20 cellular contexts compared by ENCODE assay signal in the genomic region with DNA sequence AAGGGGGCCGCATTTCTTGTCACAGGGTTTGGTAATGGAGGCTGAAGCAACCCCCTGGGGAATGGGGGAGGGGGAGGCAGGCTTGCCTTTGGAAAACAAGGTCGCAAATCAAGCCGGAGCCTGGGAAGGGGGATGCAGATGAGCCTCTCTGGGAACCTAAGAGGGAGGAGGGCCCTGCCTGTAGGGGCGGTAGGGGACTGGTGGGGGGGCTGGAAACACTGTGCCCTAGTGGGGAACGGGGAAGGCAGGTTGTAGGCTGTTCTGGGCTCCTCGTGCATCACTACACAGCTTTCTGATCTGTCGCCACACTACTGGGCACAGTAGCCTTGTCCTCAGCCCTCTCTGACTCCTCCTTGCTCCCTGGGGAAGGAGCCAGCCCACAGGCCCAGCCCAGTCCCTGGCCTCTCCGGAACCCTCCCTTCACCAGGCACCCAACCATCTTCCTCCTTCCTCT.
DNase-seq lines count a peak whose midpoint lies in the region; ATAC-seq and TF ChIP-seq lines count a peak whose summit lies in the region.
"Had no signal": no experiment of that assay in that cellular context is flagged by ENCODE, and none has a peak within 500 bp of the region (broad histone marks: within the 10 kb centered on the region; RNA-seq: fewer than 3 reads in every experiment).

No MANE protein-coding gene starts in this region.

- no peak for TF ChIP-seq CTCF in IMR-90 (conservative IDR thresholded peaks at IDR 0.05; ENCODE audit: low read depth, low read length)
- no peak for TF ChIP-seq CTCF in WTC11 (IDR thresholded peaks at IDR 0.05)
- no peak for TF ChIP-seq CTCF in stomach (IDR thresholded peaks at IDR 0.05)

- TF ChIP-seq POLR2A in IMR-90 (IDR thresholded peaks at IDR 0.05; ENCODE audit: low read depth, low read length) (no peak), stomach (IDR thresholded peaks at IDR 0.05) (no peak)

- H3K27me3 Mint-ChIP-seq in WTC11 (ENCODE audit: low read depth): peaks cover 2% of the 10 kb centered on the region; the same call in 1 of the 2 replicates

- H2AK5ac ChIP-seq in IMR-90 (ENCODE audit: low read depth, low read length) (no peak overlapping the region), mesendoderm (ENCODE audit: low read length) (no peak overlapping the region)

- H3K9ac ChIP-seq in IMR-90 (ENCODE audit: low read depth, low read length) (no peak overlapping the region), mesendoderm (ENCODE audit: low read length) (peak overlapping the region; percentile 14)

- H3K27ac Mint-ChIP-seq in WTC11: no peak overlapping the region
- H3K27ac Mint-ChIP-seq: activated naive CD8-positive, alpha-beta T cell treated with anti-CD3 and anti-CD28 coated beads, Interleukin-2, amount 50 U/mL, for 24 hours had no signal

- H3K18ac ChIP-seq in IMR-90 (ENCODE audit: low read depth, low read length) (no peak overlapping the region), mesendoderm (ENCODE audit: low read length) (no peak overlapping the region)

- ATAC-seq in IMR-90 (ENCODE audit: low read depth): no peak
- ATAC-seq in WTC11: peak; percentile 87
- ATAC-seq: activated naive CD8-positive, alpha-beta T cell treated with anti-CD3 and anti-CD28 coated beads, Interleukin-2, amount 50 U/mL, for 24 hours had no signal

- H2AK9ac ChIP-seq in IMR-90 (replicated peaks; ENCODE audit: low read depth, low read length, poor library complexity): peak overlapping the region; percentile 34

- TF ChIP-seq RAD21 in IMR-90 (IDR thresholded peaks at IDR 0.05; ENCODE audit: low read length): no peak

- H3K4ac ChIP-seq in IMR-90 (ENCODE audit: low read depth, low read length): no peak overlapping the region
- H3K4ac ChIP-seq in mesendoderm (ENCODE audit: low read depth, low read length): no peak overlapping the region

- H3K56ac ChIP-seq in IMR-90 (ENCODE audit: extremely low read depth, insufficient read depth, low read length) (no peak overlapping the region), mesendoderm (ENCODE audit: low read length) (peak overlapping the region; percentile 85)

- in situ Hi-C loops in IMR-90 (cut with MboI; ENCODE audit: low sequenced_read_pairs): no loop called here

- no peak overlapping the region for H4K8ac ChIP-seq in IMR-90 (ENCODE audit: low read depth in 2 of 2, low read length in 2 of 2)
- H4K8ac ChIP-seq in mesendoderm (ENCODE audit: low read depth, low read length): no peak overlapping the region

- no peaks in the 10 kb centered on the region for H3K9me1 ChIP-seq in IMR-90 (ENCODE audit: insufficient read depth, low read length)

- no peaks in the 10 kb centered on the region for H3K36me3 ChIP-seq in IMR-90 (ENCODE audit: control insufficient read depth, insufficient read depth, low read length)
- H3K36me3 ChIP-seq in mesendoderm (ENCODE audit: control insufficient read depth, insufficient read depth, low read length): no peaks in the 10 kb centered on the region
- H3K36me3 ChIP-seq in stomach: no peaks in the 10 kb centered on the region
- H3K36me3 ChIP-seq: sigmoid colon, thoracic aorta had no signal

- no peak overlapping the region for H2BK15ac ChIP-seq in IMR-90 (ENCODE audit: low read depth, low read length)
- H2BK15ac ChIP-seq in mesendoderm (replicated peaks; ENCODE audit: low read depth): no peak overlapping the region

- H3K79me2 ChIP-seq in mesendoderm (ENCODE audit: control insufficient read depth, insufficient read depth, low read length): no peaks in the 10 kb centered on the region

- no peaks in the 10 kb centered on the region for H3K4me1 ChIP-seq in IMR-90 (ENCODE audit: control insufficient read depth, insufficient read depth, low read length)
- H3K4me1 ChIP-seq in mesendoderm (ENCODE audit: control insufficient read depth, low read depth, low read length): peaks cover 3% of the 10 kb centered on the region
- H3K4me1 ChIP-seq in stomach: peaks cover 0 to 7% (median 0%) of the 10 kb centered on the region in 4 donors
- H3K4me1 ChIP-seq: sigmoid colon had no signal

- H3K4me2 ChIP-seq in IMR-90 (ENCODE audit: low read depth, low read length): no peak overlapping the region
- H3K4me2 ChIP-seq in mesendoderm (ENCODE audit: low read length): peak overlapping the region; percentile 28

- POLR2A ChIA-PET in IMR-90 (lab: Charles Lee; ENCODE audit: unreplicated experiment): no interaction called here
- POLR2A ChIA-PET in WTC11 (lab: Charles Lee): no interaction called here

- TF ChIP-seq EP300 in stomach (IDR thresholded peaks at IDR 0.05): no peak

- no peaks in the 10 kb centered on the region for H3K36me3 Mint-ChIP-seq in WTC11

- H3K79me1 ChIP-seq in IMR-90 (ENCODE audit: low read depth in 1 of 2, low read length in 2 of 2) (no peaks in the 10 kb centered on the region), mesendoderm (ENCODE audit: low read length) (no peaks in the 10 kb centered on the region)

- H3K27ac ChIP-seq in IMR-90 (ENCODE audit: insufficient read depth, low read length) (no peak overlapping the region), mesendoderm (ENCODE audit: low read depth, low read length) (no peak overlapping the region), stomach (no peak overlapping the region)
- H3K27ac ChIP-seq: HL-60, sigmoid colon, thoracic aorta had no signal

- no peak overlapping the region for H3K14ac ChIP-seq in IMR-90 (replicated peaks; ENCODE audit: low read depth, low read length)

- intact Hi-C loops in IMR-90 (cut with micrococcal nuclease) (no loop called here), stomach (cut with DNase I; ENCODE audit: low total_unique reads) (no loop called here)

- H2AFZ ChIP-seq in IMR-90 (replicated peaks; ENCODE audit: low read length, poor library complexity): peak overlapping the region; percentile 14

- dilution Hi-C loops in IMR-90 (cut with HindIII; ENCODE audit: low sequenced_read_pairs, unreplicated experiment): no loop called here

- H3K9me3 ChIP-seq in IMR-90 (ENCODE audit: control insufficient read depth, insufficient read depth, low read length) (no peaks in the 10 kb centered on the region), stomach (no peaks in the 10 kb centered on the region)
- H3K9me3 ChIP-seq: sigmoid colon, thoracic aorta had no signal

- H3K4me1 Mint-ChIP-seq in WTC11: peaks cover 26% of the 10 kb centered on the region
- H3K4me1 Mint-ChIP-seq: activated naive CD8-positive, alpha-beta T cell treated with anti-CD3 and anti-CD28 coated beads, Interleukin-2, amount 50 U/mL, for 24 hours had no signal

- H3K4me3 Mint-ChIP-seq in WTC11: peak overlapping the region; percentile 46
- H3K4me3 Mint-ChIP-seq: activated naive CD8-positive, alpha-beta T cell treated with anti-CD3 and anti-CD28 coated beads, Interleukin-2, amount 50 U/mL, for 24 hours had no signal

- H3K4me3 ChIP-seq in IMR-90 (ENCODE audit: insufficient read depth, low read depth, low read length) (no peak overlapping the region), mesendoderm (ENCODE audit: low read length) (no peak overlapping the region), stomach (no peak overlapping the region)
- H3K4me3 ChIP-seq: lung, sigmoid colon, thoracic aorta had no signal

- 30% methylated on average over 4 of the region's 8 CpGs; no CpG with 5 or more reads in 1 of the 2 experiments for WGBS in IMR-90 (ENCODE audit: extremely low coverage in 2 of 2, insufficient read length in 1 of 2), 2 experiments
- WGBS in mesendoderm (ENCODE audit: extremely low coverage, insufficient coverage, low lambda C conversion rate): no CpG with 5 or more reads among the region's 8 CpGs
- 52 to 88% (median 71%) methylated on average over 7 to 8 of the region's 8 CpGs for WGBS in stomach, 5 donors

- H4K5ac ChIP-seq in IMR-90 (ENCODE audit: low read depth, low read length) (no peak overlapping the region), mesendoderm (ENCODE audit: low read length) (no peak overlapping the region)

- DNase-seq in ELF-1 (ENCODE audit: low read depth, low spot score): peak; percentile 66
- no peak for DNase-seq in IMR-90
- peak; percentile 65 for DNase-seq in WTC11 (ENCODE audit: low spot score)
- peak; percentile 80 for DNase-seq in mesendoderm
- DNase-seq in NCI-H146 treated with DMSO at 0.1 percent for 48 hours (lab: John Stamatoyannopoulos, UW; ENCODE audit: unreplicated experiment): no peak
- no peak for DNase-seq in AG08396 (ENCODE audit: low spot score)
- DNase-seq in stomach: no peak
- no peak for DNase-seq in activated CD4-positive, CD25-positive, alpha-beta regulatory T cell (lab: John Stamatoyannopoulos, UW)
- DNase-seq: activated CD4-positive, alpha-beta T cell treated with anti-CD3 and anti-CD28 coated beads, Interleukin-2, amount 50 U/mL, for 48 hours; activated naive CD8-positive, alpha-beta T cell treated with anti-CD3 and anti-CD28 coated beads, Interleukin-2, amount 50 U/mL, for 24 hours; activated T-cell treated with anti-CD3 and anti-CD28 coated beads, Interleukin-2, amount 50 U/mL, for 48 hours; DMS153; hippocampal formation; NCI-H1930; SIG-M5; sigmoid colon; T-helper 9 cell had no signal

- no peaks in the 10 kb centered on the region for H4K20me1 ChIP-seq in IMR-90 (ENCODE audit: insufficient read depth, low read length)

- CTCF ChIA-PET in IMR-90 (lab: Yijun Ruan, JAX) (no interaction called here), WTC11 (lab: Charles Lee) (interaction anchor here (1.0 to 2.0 kb wide), 3 partner anchors 63 to 505 kb away, joined by 4 to 8 read pairs (median 5); no protein-coding TSS in a partner anchor)

- no TSS peak for BruUV-seq in IMR-90 (replicated peaks; lab: Mats Ljungman, UMichigan)

- no peaks in the 10 kb centered on the region for H3K9me3 Mint-ChIP-seq in WTC11
- H3K9me3 Mint-ChIP-seq: activated naive CD8-positive, alpha-beta T cell treated with anti-CD3 and anti-CD28 coated beads, Interleukin-2, amount 50 U/mL, for 24 hours had no signal

- H4K91ac ChIP-seq in IMR-90 (ENCODE audit: insufficient read depth, low read depth, low read length): no peak overlapping the region

- H3K27me3 ChIP-seq in IMR-90 (ENCODE audit: control insufficient read depth, insufficient read depth, low read length) (peaks cover 3% of the 10 kb centered on the region), mesendoderm (ENCODE audit: insufficient read depth, low read length, poor library complexity) (no peaks in the 10 kb centered on the region), stomach (no peaks in the 10 kb centered on the region)

- H2BK120ac ChIP-seq in IMR-90 (ENCODE audit: low read depth, low read length): no peak overlapping the region
- H2BK120ac ChIP-seq in mesendoderm (ENCODE audit: low read depth, low read length): no peak overlapping the region

- H2BK20ac ChIP-seq in IMR-90 (ENCODE audit: low read depth, low read length): no peak overlapping the region

- H2BK5ac ChIP-seq in IMR-90 (ENCODE audit: low read depth, low read length, poor library complexity, severe bottlenecking) (no peak overlapping the region), mesendoderm (ENCODE audit: low read length) (no peak overlapping the region)

- H3K23ac ChIP-seq in IMR-90 (ENCODE audit: low read depth, low read length) (no peak overlapping the region), mesendoderm (ENCODE audit: low read length) (peak overlapping the region; percentile 60)

Comparison
In these comparisons a context has a peak if more than half of its experiments do, and no peak if none do; other contexts are left out.
1. DNase-seq: peak in ELF-1 (single experiment), WTC11 (single experiment) and mesendoderm (single experiment); none in IMR-90 (single experiment), NCI-H146 treated with DMSO at 0.1 percent for 48 hours (single experiment), AG08396 (single experiment), stomach (single experiment) and activated CD4-positive, CD25-positive, alpha-beta regulatory T cell (0 of 4).